26 cellular contexts compared by ENCODE assay signal in the genomic region with DNA sequence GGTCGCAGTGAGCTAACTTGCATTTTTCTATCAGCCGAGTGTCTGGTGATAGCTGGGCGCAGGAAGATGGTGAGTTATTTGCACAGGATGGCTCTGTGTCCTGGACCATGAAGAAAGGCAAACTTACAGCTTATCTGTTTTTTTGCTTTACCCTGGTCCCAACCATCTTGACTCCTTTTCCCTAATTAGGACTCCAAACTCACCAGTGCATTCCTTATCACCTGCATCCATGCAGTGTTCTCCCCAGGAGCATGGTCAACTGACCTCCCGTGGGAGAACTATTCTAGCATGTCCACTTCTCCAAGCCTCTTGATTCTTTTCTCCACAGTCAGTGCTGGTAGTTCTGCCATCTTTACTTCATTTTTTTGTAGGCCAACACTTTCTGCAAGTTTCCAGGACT.
"Had no signal": no experiment of that assay in that cellular context is flagged by ENCODE, and none has a peak within 500 bp of the region (broad histone marks: within the 10 kb centered on the region; RNA-seq: fewer than 3 reads in every experiment).

No MANE protein-coding gene starts in this region.

- H3K4me1 ChIP-seq: stomach, suprapubic skin, tibial artery, tibial nerve, transverse colon, upper lobe of left lung, upper lobe of right lung, uterus, vagina had no signal

- H3K27me3 ChIP-seq: stomach, suprapubic skin, thyroid gland, tibial artery, tibial nerve, transverse colon, upper lobe of left lung, upper lobe of right lung, uterus, vagina had no signal

- FAIRE-seq: urothelium cell line had no signal

- H3K27ac ChIP-seq: stomach, suprapubic skin, thoracic aorta, thyroid gland, tibial artery, tibial nerve, transverse colon, upper lobe of left lung, upper lobe of right lung, uterus, vagina had no signal

- ATAC-seq: stimulated activated effector memory CD8-positive, alpha-beta T cell treated with anti-CD3 and anti-CD28 coated beads, Interleukin-12 subunit alpha, Interleukin-12 subunit beta, amount 100 ng/mL, for 72 hours; stimulated activated memory B cell treated with anti-CD40 and anti-IgM and Interleukin-4, amounts not matched to agents 10 μg/mL and 1 μg/mL and 100 μg/mL, for 72 hours; stimulated activated naive B cell treated with anti-CD40 and anti-IgM and Interleukin-4, amounts not matched to agents 10 μg/mL and 1 μg/mL and 100 μg/mL, for 72 hours; stimulated activated naive CD8-positive, alpha-beta T cell treated with anti-CD3 and anti-CD28 coated beads, Interleukin-15, amount 100 ng/mL, for 72 hours; stimulated activated naive CD8-positive, alpha-beta T cell treated with anti-CD3 and anti-CD28 coated beads, Interleukin-15, Interleukin-2, amounts not matched to agents 100 U/mL and 50 U/mL, for 24 hours; upper lobe of right lung had no signal

- H3K4me3 ChIP-seq: stomach, suprapubic skin, thoracic aorta, thyroid gland, tibial artery, tibial nerve, transverse colon, upper lobe of left lung, upper lobe of right lung, uterus, vagina had no signal

- H3K36me3 ChIP-seq: stomach, suprapubic skin, thoracic aorta, thyroid gland, tibial artery, tibial nerve, transverse colon, upper lobe of left lung, upper lobe of right lung, uterus, vagina had no signal

- DNase-seq: stimulated activated CD4-positive, alpha-beta T cell treated with anti-CD3 and anti-CD28 coated beads, Interleukin-2, amount 100 ng/mL, for 48 hours; stimulated activated CD4-positive, alpha-beta T cell treated with anti-CD3 and anti-CD28 coated beads, Interleukin-4, amount 100 ng/mL, for 1 hour; stimulated activated CD4-positive, alpha-beta T cell treated with anti-CD3 and anti-CD28 coated beads, Interleukin-4, amount 100 ng/mL, for 24 hours; stimulated activated CD4-positive, alpha-beta T cell treated with anti-CD3 and anti-CD28 coated beads, Interleukin-4, amount 100 ng/mL, for 4 hours; stimulated activated CD8-positive, alpha-beta memory T cell treated with anti-CD3 and anti-CD28 coated beads, Interleukin-4, amount 100 ng/mL, for 48 hours; stimulated activated naive B cell treated with anti-CD40 and anti-IgM and Interleukin-4, amounts not matched to agents 10 μg/mL and 1 μg/mL and 100 μg/mL, for 72 hours; stimulated activated naive CD4-positive, alpha-beta T cell; stimulated activated naive CD4-positive, alpha-beta T cell treated with Interleukin-2 at 50 U/mL for 16 hours; stimulated activated naive CD8-positive, alpha-beta T cell treated with anti-CD3 and anti-CD28 coated beads, Interleukin-15, amount 100 ng/mL, for 72 hours; stimulated activated naive CD8-positive, alpha-beta T cell treated with anti-CD3 and anti-CD28 coated beads, Interleukin-15, Interleukin-2, amounts not matched to agents 100 U/mL and 50 U/mL, for 24 hours; stomach; substantia nigra; tibial artery; transverse colon; trophoblast cell; upper lobe of left lung; upper lobe of right lung; uterus had no signal

- H3K9me3 ChIP-seq: stomach, suprapubic skin, thoracic aorta, thyroid gland, tibial artery, tibial nerve, transverse colon, upper lobe of left lung, upper lobe of right lung, uterus, vagina had no signal
